ENCODE assay signal across 9 cellular contexts in genomic region chr5:111072949-111073682, GRCh38. TPM values are rescaled to one million over a fixed set of nuclear protein-coding genes. Genes with fewer than 3 reads are reported as not detected.
A peak's percentile ranks its signal among the peaks of the same experiment; 100 is the strongest.
DNase-seq lines count a peak whose midpoint lies in the region; ATAC-seq and TF ChIP-seq lines count a peak whose summit lies in the region.
"Had no signal": no experiment of that assay in that cellular context is flagged by ENCODE, and none has a peak within 500 bp of the region (broad histone marks: within the 10 kb centered on the region; RNA-seq: fewer than 3 reads in every experiment).

No MANE protein-coding gene starts in this region.

- H3K9me3 ChIP-seq in GM23248 (ENCODE audit: low read depth) (no peaks in the 10 kb centered on the region), Loucy (ENCODE audit: insufficient read depth, low read depth, low read length) (no peaks in the 10 kb centered on the region), WERI-Rb-1 (ENCODE audit: severe bottlenecking) (no peaks in the 10 kb centered on the region), left lung (no peaks in the 10 kb centered on the region)

- in situ Hi-C loops in GM23248 (cut with MboI) = no loop called here

- H3K4me2 ChIP-seq in GM23248 (ENCODE audit: unreplicated experiment) (peak overlapping the region; percentile 86), Loucy (ENCODE audit: low read depth, low read length, poor library complexity, severe bottlenecking) (peak overlapping the region; percentile 81)

- no peak; the same call in 1 of the 2 replicates for TF ChIP-seq CTCF in Loucy (conservative IDR thresholded peaks at IDR 0.05; ENCODE audit: low read length)
- no peak for TF ChIP-seq CTCF in WERI-Rb-1 (IDR thresholded peaks at IDR 0.05; ENCODE audit: low read depth, low read length)
- TF ChIP-seq CTCF in left lung (IDR thresholded peaks at IDR 0.05) = no peak

- H3K27me3 ChIP-seq in GM23248 (replicated peaks; ENCODE audit: insufficient read depth) = peaks cover 44% of the 10 kb centered on the region
- H3K27me3 ChIP-seq in Loucy (ENCODE audit: insufficient read depth, low read length, poor library complexity, severe bottlenecking) = no peaks in the 10 kb centered on the region
- H3K27me3 ChIP-seq in WERI-Rb-1 (ENCODE audit: insufficient read depth, low read depth, severe bottlenecking) = peaks cover 59% of the 10 kb centered on the region
- peaks cover 21 to 60% of the 10 kb centered on the region in 2 donors for H3K27me3 ChIP-seq in left lung

- DNase-seq in DMS 273 treated with DMSO at 0.1 percent for 48 hours (lab: John Stamatoyannopoulos, UW) = peak; percentile 34
- peak; percentile 46 for DNase-seq in GM23248
- peak; percentile 49 for DNase-seq in WERI-Rb-1
- peak in 1 of 2 donors; percentile 15 for DNase-seq in central memory CD8-positive, alpha-beta T cell (ENCODE audit: low spot score in 2 of 2)
- peak; percentile 64 to 88 for DNase-seq in left lung
- peak; percentile 61 to 72 for DNase-seq in stimulated activated CD4-positive, alpha-beta T cell treated with anti-CD3 and anti-CD28 coated beads, Interleukin-4, amount 100 ng/mL, for 4 hours
- no peak for DNase-seq in HT-29 (ENCODE audit: low spot score)

- H3K36me3 ChIP-seq in GM23248 (ENCODE audit: low read depth) (no peaks in the 10 kb centered on the region), Loucy (ENCODE audit: insufficient read depth, low read length) (no peaks in the 10 kb centered on the region), WERI-Rb-1 (no peaks in the 10 kb centered on the region), left lung (no peaks in the 10 kb centered on the region)

- H3K9ac ChIP-seq in GM23248 = no peak overlapping the region
- H3K9ac ChIP-seq in Loucy (ENCODE audit: low read depth, low read length, poor library complexity, severe bottlenecking) = peak overlapping the region; percentile 71

- peaks cover 12% of the 10 kb centered on the region for H3K4me1 Mint-ChIP-seq in central memory CD8-positive, alpha-beta T cell

- H3K36me3 Mint-ChIP-seq in central memory CD8-positive, alpha-beta T cell (ENCODE audit: insufficient read depth) = no peaks in the 10 kb centered on the region

- no peak overlapping the region for H3K27ac Mint-ChIP-seq in central memory CD8-positive, alpha-beta T cell (ENCODE audit: low read depth)

- no peaks in the 10 kb centered on the region for H3K9me2 ChIP-seq in GM23248 (ENCODE audit: insufficient read depth)
- H3K9me2 ChIP-seq in Loucy (replicated peaks; ENCODE audit: low read depth, low read length) = no peaks in the 10 kb centered on the region

- no peaks in the 10 kb centered on the region for H3K79me2 ChIP-seq in GM23248 (ENCODE audit: insufficient read depth)
- H3K79me2 ChIP-seq in Loucy (ENCODE audit: insufficient read depth, low read length) = peaks cover 4% of the 10 kb centered on the region; the same call in 1 of the 2 replicates

- H2AFZ ChIP-seq in GM23248 (peak overlapping the region; percentile 91), Loucy (ENCODE audit: low read length) (peak overlapping the region; percentile 89)

- WGBS in GM23248 (ENCODE audit: low coverage in 1 of 2, low lambda C conversion rate in 2 of 2, missing lambda C conversion rate in 2 of 2), 2 experiments = 2 to 3% methylated on average over 34 to 44 of the region's 44 CpGs

- H3F3A ChIP-seq in GM23248 (ENCODE audit: insufficient read depth) = peaks cover 16% of the 10 kb centered on the region; the same call in 1 of the 2 replicates
- no peaks in the 10 kb centered on the region for H3F3A ChIP-seq in Loucy (ENCODE audit: low read depth)

- H3K4me3 Mint-ChIP-seq in central memory CD8-positive, alpha-beta T cell = peak overlapping the region; percentile 80

- ATAC-seq in central memory CD8-positive, alpha-beta T cell (replicated peaks; ENCODE audit: extremely low read depth, poor library complexity, severe bottlenecking) = peak; percentile 59
- peak; percentile 83 for ATAC-seq in left lung

- H3K27me3 Mint-ChIP-seq in central memory CD8-positive, alpha-beta T cell = peaks cover 91% of the 10 kb centered on the region

- intact Hi-C loops in left lung (cut with DNase I) = no loop called here

- H3K27ac ChIP-seq in GM23248 (no peak overlapping the region), WERI-Rb-1 (no peak overlapping the region), left lung (peak overlapping the region in 1 of 2 donors; percentile 33)

- H4K20me1 ChIP-seq in GM23248 (ENCODE audit: insufficient read depth) (no peaks in the 10 kb centered on the region), Loucy (ENCODE audit: insufficient read depth, low read length, poor library complexity, severe bottlenecking) (no peaks in the 10 kb centered on the region)

- no peaks in the 10 kb centered on the region for H3K9me3 Mint-ChIP-seq in central memory CD8-positive, alpha-beta T cell

- H3K4me1 ChIP-seq in GM23248 (ENCODE audit: insufficient read depth) = peaks cover 21% of the 10 kb centered on the region
- H3K4me1 ChIP-seq in Loucy (ENCODE audit: insufficient read depth, low read length, poor library complexity, severe bottlenecking) = peaks cover 8% of the 10 kb centered on the region
- H3K4me1 ChIP-seq in left lung = peaks cover 0 to 36% of the 10 kb centered on the region in 2 donors

- H3K4me3 ChIP-seq in GM23248 = peak overlapping the region; percentile 75
- peak overlapping the region; percentile 79 for H3K4me3 ChIP-seq in Loucy (ENCODE audit: low read length, poor library complexity, severe bottlenecking)
- peak overlapping the region; percentile 52 for H3K4me3 ChIP-seq in WERI-Rb-1 (ENCODE audit: low read depth, low read length)
- H3K4me3 ChIP-seq in left lung = peak overlapping the region; percentile 50 to 51

RNA-seq across cellular contexts. Expression of gene TSLP, which starts 1.6 kb away (rescaled TPM):
- not detected in 2 replicates for total RNA-seq in GM23248 (2014; rRNA removed; shearing (Covaris generic))
- 0.15 TPM in 1 of 2 replicates, not detected in the other for polyA plus RNA-seq in GM23248 (2016; fragmentation: Nextera tagmentation; extraction: Ambion mirVana)
- 1 to 10 TPM in 1 of 2 donors, under 1 TPM in 1; 0.70 to 1.6 TPM for total RNA-seq in left lung
- total RNA-seq in HT-29 (2014; rRNA removed; shearing (Covaris generic)) = not detected in 2 replicates
- total RNA-seq: SK-MEL-5 had no signal

RNA-seq across cellular contexts. Expression of gene WDR36, which starts 19.0 kb away (rescaled TPM):
- 24.3 and 27.7 TPM in 2 replicates for total RNA-seq in GM23248 (2014; rRNA removed; shearing (Covaris generic))
- 17.1 and 17.4 TPM in 2 replicates for polyA plus RNA-seq in GM23248 (2016; fragmentation: Nextera tagmentation; extraction: Ambion mirVana)
- total RNA-seq in left lung = 10 to 100 TPM; 23.1 to 29.6 TPM
- 21.4 and 26.4 TPM in 2 replicates for total RNA-seq in HT-29 (2014; rRNA removed; shearing (Covaris generic))
